ENCODE assay signal across 1 cellular context in the genomic region with DNA sequence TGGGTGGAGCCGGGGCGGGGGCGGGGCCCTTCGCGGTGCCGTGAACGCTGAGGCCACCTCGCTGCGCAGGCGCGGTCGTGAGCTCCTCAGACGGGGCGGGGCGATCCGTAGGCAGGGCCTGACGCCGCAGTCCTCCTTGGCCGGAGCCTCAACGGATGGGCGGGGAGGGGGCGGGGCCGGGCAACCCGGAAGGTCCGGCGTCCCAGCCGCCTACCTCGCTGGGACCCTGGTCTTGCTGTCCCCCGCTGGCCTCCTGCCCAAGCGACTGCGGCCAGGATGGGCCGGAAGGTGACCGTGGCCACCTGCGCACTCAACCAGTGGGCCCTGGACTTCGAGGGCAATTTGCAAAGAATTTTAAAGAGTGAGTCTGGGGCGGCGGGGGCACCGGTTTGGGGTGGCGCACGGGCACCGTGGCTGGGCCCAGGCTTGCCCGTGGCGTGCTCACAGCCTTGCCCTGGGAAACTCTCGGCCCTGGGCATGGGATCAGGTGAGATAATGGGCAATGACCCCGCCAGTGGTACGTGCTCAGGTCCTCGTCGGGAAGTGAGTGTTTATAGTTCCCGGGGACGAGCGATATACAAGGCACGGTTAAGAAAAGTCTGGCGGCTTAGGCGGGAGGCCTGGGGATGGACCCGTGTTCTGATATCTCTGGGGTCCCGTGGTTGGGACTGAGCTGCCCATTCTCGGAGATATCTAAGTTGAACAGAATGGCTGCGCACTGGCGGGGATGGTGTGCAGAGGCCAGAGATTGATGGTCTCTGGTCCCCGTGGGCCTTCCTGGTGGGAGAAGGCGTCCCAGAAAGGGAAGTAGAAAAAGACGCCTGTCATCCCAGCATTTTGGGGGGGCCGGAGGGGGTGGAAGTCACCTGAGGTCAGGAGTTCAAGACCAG.
A peak's percentile ranks its signal among the peaks of the same experiment; 100 is the strongest.
TF ChIP-seq lines count a peak whose summit lies in the region.

Gene NADSYN1 (plus strand): TSS at position 183 of the 890 bp plus-strand sequence. CDS start 94 bp downstream, at position 277.

TF ChIP-seq in HepG2, 621 proteins besides CTCF, POLR2A, EP300 and RAD21 (continued from another document and continues in another):
- TF ChIP-seq ZBTB37 (CRISPR knock-in tag; IDR thresholded peaks at IDR 0.05) (no peak), DDIT3 (CRISPR knock-in tag; IDR thresholded peaks at IDR 0.05) (no peak), BATF2 (CRISPR knock-in tag; IDR thresholded peaks at IDR 0.05) (no peak), ZNF383 (CRISPR knock-in tag; IDR thresholded peaks at IDR 0.05; ENCODE audit: borderline replicate concordance) (no peak), ESRRA (CRISPR knock-in tag; IDR thresholded peaks at IDR 0.05; ENCODE audit: low read depth) (no peak), ZNF768 (CRISPR knock-in tag; IDR thresholded peaks at IDR 0.05) (peak; percentile 31; the same call in 1 of the 2 replicates), ZBTB38 (CRISPR knock-in tag; IDR thresholded peaks at IDR 0.05) (no peak; the same call in 1 of the 2 replicates), SP5 (CRISPR knock-in tag; IDR thresholded peaks at IDR 0.05; ENCODE audit: borderline replicate concordance, low read depth) (no peak), MBNL3 (CRISPR knock-in tag; conservative IDR thresholded peaks at IDR 0.05) (no peak), ZNF329 (CRISPR knock-in tag; IDR thresholded peaks at IDR 0.05; ENCODE audit: low read depth) (no peak), TARDBP (CRISPR knock-in tag; IDR thresholded peaks at IDR 0.05) (no peak), ZKSCAN8 (CRISPR knock-in tag; IDR thresholded peaks at IDR 0.05; ENCODE audit: borderline replicate concordance) (no peak), ZFP62 (CRISPR knock-in tag; IDR thresholded peaks at IDR 0.05) (no peak), GLI4 (CRISPR knock-in tag; IDR thresholded peaks at IDR 0.05; ENCODE audit: borderline replicate concordance) (no peak), CREBL2 (CRISPR knock-in tag; IDR thresholded peaks at IDR 0.05; ENCODE audit: borderline replicate concordance) (no peak; the same call in 1 of the 2 replicates), PCBP1 (IDR thresholded peaks at IDR 0.05; ENCODE audit: borderline replicate concordance, low read depth, low read length) (no peak), ZNF841 (CRISPR knock-in tag; IDR thresholded peaks at IDR 0.05; ENCODE audit: borderline replicate concordance) (no peak), ZNF280B (CRISPR knock-in tag; IDR thresholded peaks at IDR 0.05; ENCODE audit: borderline replicate concordance) (peak; percentile 18; the same call in 1 of the 2 replicates), HDAC2 (CRISPR knock-in tag; IDR thresholded peaks at IDR 0.05) (no peak), ZNF589 (CRISPR knock-in tag; conservative IDR thresholded peaks at IDR 0.05) (peak; percentile 65), ZNF772 (CRISPR knock-in tag; IDR thresholded peaks at IDR 0.05) (peak; percentile 33; the same call in 1 of the 2 replicates), ZNF672 (CRISPR knock-in tag; IDR thresholded peaks at IDR 0.05) (no peak), KLF12 (CRISPR knock-in tag; IDR thresholded peaks at IDR 0.05; ENCODE audit: borderline replicate concordance) (no peak), HIVEP1 (CRISPR knock-in tag; IDR thresholded peaks at IDR 0.05) (peak; percentile 78), SAP130 (CRISPR knock-in tag; IDR thresholded peaks at IDR 0.05; ENCODE audit: low read depth) (peak; percentile 95), MEIS2 (CRISPR knock-in tag; IDR thresholded peaks at IDR 0.05) (0 out of 2 replicates have a peak, but pooled peaks have one; percentile 36), ZNF296 (CRISPR knock-in tag; conservative IDR thresholded peaks at IDR 0.05) (peak; percentile 85; the same call in 1 of the 2 replicates), ZNF501 (CRISPR knock-in tag; IDR thresholded peaks at IDR 0.05) (no peak; the same call in 1 of the 2 replicates), DBP (CRISPR knock-in tag; IDR thresholded peaks at IDR 0.05; ENCODE audit: not compliant biosample characterization) (no peak), ZMYM3 (CRISPR knock-in tag; IDR thresholded peaks at IDR 0.05) (no peak), GTF3A (CRISPR knock-in tag; conservative IDR thresholded peaks at IDR 0.05) (no peak), ZNF878 (CRISPR knock-in tag; IDR thresholded peaks at IDR 0.05) (no peak), ZFX (CRISPR knock-in tag; IDR thresholded peaks at IDR 0.05; ENCODE audit: low read depth) (peak; percentile 84), ZNF773 (CRISPR knock-in tag; IDR thresholded peaks at IDR 0.05; ENCODE audit: borderline replicate concordance) (no peak), MIXL1 (CRISPR knock-in tag; IDR thresholded peaks at IDR 0.05) (no peak), RNF2 (conservative IDR thresholded peaks at IDR 0.05; ENCODE audit: low read depth) (no peak), ZNF275 (CRISPR knock-in tag; IDR thresholded peaks at IDR 0.05; ENCODE audit: borderline replicate concordance) (no peak), ZNF747 (CRISPR knock-in tag; IDR thresholded peaks at IDR 0.05; ENCODE audit: borderline replicate concordance) (no peak), HDAC6 (IDR thresholded peaks at IDR 0.05; ENCODE audit: low read depth, low read length) (no peak)
- TF ChIP-seq, protein P1, sequence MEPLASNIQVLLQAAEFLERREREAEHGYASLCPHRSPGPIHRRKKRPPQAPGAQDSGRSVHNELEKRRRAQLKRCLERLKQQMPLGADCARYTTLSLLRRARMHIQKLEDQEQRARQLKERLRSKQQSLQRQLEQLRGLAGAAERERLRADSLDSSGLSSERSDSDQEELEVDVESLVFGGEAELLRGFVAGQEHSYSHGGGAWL (CRISPR knock-in tag; IDR thresholded peaks at IDR 0.05): no peak
- TF ChIP-seq, protein P2, sequence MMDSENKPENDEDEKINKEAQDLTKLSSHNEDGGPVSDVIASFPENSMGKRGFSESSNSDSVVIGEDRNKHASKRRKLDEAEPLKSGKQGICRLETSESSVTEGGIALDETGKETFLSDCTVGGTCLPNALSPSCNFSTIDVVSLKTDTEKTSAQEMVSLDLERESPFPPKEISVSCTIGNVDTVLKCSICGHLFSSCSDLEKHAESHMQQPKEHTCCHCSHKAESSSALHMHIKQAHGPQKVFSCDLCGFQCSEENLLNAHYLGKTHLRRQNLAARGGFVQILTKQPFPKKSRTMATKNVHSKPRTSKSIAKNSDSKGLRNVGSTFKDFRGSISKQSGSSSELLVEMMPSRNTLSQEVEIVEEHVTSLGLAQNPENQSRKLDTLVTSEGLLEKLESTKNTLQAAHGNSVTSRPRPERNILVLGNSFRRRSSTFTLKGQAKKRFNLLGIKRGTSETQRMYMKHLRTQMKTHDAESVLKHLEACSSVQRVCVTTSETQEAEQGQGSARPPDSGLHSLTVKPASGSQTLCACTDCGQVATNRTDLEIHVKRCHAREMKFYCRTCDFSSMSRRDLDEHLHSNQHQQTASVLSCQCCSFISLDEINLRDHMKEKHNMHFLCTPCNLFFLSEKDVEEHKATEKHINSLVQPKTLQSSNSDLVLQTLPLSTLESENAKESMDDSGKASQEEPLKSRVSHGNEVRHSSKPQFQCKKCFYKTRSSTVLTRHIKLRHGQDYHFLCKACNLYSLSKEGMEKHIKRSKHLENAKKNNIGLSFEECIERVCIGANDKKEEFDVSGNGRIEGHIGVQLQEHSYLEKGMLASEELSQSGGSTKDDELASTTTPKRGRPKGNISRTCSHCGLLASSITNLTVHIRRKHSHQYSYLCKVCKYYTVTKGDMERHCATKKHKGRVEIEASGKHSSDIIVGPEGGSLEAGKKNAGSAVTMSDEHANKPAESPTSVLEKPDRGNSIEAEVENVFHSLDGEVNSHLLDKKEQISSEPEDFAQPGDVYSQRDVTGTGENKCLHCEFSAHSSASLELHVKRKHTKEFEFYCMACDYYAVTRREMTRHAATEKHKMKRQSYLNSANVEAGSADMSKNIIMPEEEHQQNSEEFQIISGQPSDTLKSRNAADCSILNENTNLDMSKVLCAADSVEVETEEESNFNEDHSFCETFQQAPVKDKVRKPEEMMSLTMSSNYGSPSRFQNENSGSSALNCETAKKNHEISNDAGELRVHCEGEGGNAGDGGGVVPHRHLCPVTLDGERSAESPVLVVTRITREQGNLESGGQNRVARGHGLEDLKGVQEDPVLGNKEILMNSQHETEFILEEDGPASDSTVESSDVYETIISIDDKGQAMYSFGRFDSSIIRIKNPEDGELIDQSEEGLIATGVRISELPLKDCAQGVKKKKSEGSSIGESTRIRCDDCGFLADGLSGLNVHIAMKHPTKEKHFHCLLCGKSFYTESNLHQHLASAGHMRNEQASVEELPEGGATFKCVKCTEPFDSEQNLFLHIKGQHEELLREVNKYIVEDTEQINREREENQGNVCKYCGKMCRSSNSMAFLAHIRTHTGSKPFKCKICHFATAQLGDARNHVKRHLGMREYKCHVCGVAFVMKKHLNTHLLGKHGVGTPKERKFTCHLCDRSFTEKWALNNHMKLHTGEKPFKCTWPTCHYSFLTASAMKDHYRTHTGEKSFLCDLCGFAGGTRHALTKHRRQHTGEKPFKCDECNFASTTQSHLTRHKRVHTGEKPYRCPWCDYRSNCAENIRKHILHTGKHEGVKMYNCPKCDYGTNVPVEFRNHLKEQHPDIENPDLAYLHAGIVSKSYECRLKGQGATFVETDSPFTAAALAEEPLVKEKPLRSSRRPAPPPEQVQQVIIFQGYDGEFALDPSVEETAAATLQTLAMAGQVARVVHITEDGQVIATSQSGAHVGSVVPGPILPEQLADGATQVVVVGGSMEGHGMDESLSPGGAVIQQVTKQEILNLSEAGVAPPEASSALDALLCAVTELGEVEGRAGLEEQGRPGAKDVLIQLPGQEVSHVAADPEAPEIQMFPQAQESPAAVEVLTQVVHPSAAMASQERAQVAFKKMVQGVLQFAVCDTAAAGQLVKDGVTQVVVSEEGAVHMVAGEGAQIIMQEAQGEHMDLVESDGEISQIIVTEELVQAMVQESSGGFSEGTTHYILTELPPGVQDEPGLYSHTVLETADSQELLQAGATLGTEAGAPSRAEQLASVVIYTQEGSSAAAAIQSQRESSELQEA (CRISPR knock-in tag; IDR thresholded peaks at IDR 0.05; ENCODE audit: not compliant biosample characterization): no peak
- TF ChIP-seq, protein P3, sequence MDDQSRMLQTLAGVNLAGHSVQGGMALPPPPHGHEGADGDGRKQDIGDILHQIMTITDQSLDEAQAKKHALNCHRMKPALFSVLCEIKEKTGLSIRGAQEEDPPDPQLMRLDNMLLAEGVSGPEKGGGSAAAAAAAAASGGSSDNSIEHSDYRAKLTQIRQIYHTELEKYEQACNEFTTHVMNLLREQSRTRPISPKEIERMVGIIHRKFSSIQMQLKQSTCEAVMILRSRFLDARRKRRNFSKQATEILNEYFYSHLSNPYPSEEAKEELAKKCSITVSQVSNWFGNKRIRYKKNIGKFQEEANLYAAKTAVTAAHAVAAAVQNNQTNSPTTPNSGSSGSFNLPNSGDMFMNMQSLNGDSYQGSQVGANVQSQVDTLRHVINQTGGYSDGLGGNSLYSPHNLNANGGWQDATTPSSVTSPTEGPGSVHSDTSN (CRISPR knock-in tag; IDR thresholded peaks at IDR 0.05; ENCODE audit: borderline replicate concordance): no peak
